Comparison of ENCODE assay signal across 29 cellular contexts in the genomic region with DNA sequence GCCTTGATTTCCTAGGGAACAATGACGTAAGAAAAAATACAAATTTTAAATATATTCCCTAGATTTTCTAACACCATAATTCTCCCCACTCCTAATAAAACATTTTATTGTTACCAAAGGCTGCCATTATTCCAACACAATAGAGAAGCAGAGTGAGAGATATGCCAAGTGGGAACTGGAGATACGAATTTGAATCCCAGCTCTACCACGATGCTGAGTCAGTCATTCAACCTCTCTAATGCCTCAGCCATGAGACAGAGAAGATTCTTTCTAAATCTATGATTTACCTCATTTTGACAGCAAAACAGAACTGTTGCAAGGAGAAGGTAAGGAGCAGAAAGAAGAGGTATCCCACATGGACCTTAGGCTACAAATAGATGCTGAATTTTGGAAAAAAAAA.
DNase-seq lines count a peak whose midpoint lies in the region; ATAC-seq and TF ChIP-seq lines count a peak whose summit lies in the region.
"Had no signal": no experiment of that assay in that cellular context is flagged by ENCODE, and none has a peak within 500 bp of the region (broad histone marks: within the 10 kb centered on the region; RNA-seq: fewer than 3 reads in every experiment).

No MANE protein-coding gene starts in this region.

- WGBS in smooth muscle cell (ENCODE audit: low lambda C conversion rate), result 48% methylated on average over 3 of the region's 3 CpGs

- H3K4me1 ChIP-seq in cardiac muscle cell (ENCODE audit: low read depth) (peaks cover 26% of the 10 kb centered on the region), RWPE2 (ENCODE audit: insufficient read depth, poor library complexity, severe bottlenecking) (peaks cover 55% of the 10 kb centered on the region), smooth muscle cell (ENCODE audit: low read depth) (peaks cover 38% of the 10 kb centered on the region)
- H3K4me1 ChIP-seq: breast epithelium, gastroesophageal sphincter, SJCRH30 had no signal

- no peak for ATAC-seq in Right ventricle myocardium inferior
- ATAC-seq in RWPE2 (ENCODE audit: low read depth), result no peak
- ATAC-seq in left colon, result no peak
- ATAC-seq: gastroesophageal sphincter; natural killer cell treated with Interleukin-12 subunit alpha and Interleukin-12 subunit beta and Interleukin-15 and Interleukin-18, amount 100 ng/mL, for 72 hours; T-cell had no signal

- H3F3A ChIP-seq in smooth muscle cell (ENCODE audit: low read depth), result peaks cover 16% of the 10 kb centered on the region

- H3K4me3 ChIP-seq in cardiac muscle cell (no peak overlapping the region), RWPE2 (ENCODE audit: severe bottlenecking) (no peak overlapping the region), fibroblast of the aortic adventitia (ENCODE audit: low read depth, low read length) (no peak overlapping the region), smooth muscle cell (no peak overlapping the region)
- H3K4me3 ChIP-seq: breast epithelium, colonic mucosa, esophagus squamous epithelium, gastroesophageal sphincter, SJCRH30, tibial nerve had no signal

- no peak overlapping the region for H2AFZ ChIP-seq in smooth muscle cell (ENCODE audit: low read depth)

- H3K9me3 ChIP-seq in cardiac muscle cell (ENCODE audit: low read depth) (no peaks in the 10 kb centered on the region), RWPE2 (ENCODE audit: severe bottlenecking) (no peaks in the 10 kb centered on the region), smooth muscle cell (replicated peaks; ENCODE audit: low read depth) (no peaks in the 10 kb centered on the region)
- H3K9me3 ChIP-seq: breast epithelium, colonic mucosa, esophagus squamous epithelium, gastroesophageal sphincter, SJCRH30, tibial nerve had no signal

- H4K20me1 ChIP-seq in smooth muscle cell (ENCODE audit: low read depth), result peaks cover 100% of the 10 kb centered on the region

- peaks cover 96% of the 10 kb centered on the region for H3K79me2 ChIP-seq in smooth muscle cell (ENCODE audit: low read depth)

- H3K27me3 ChIP-seq in cardiac muscle cell (no peaks in the 10 kb centered on the region), RWPE2 (ENCODE audit: insufficient read depth, poor library complexity, severe bottlenecking) (no peaks in the 10 kb centered on the region), smooth muscle cell (ENCODE audit: low read depth) (no peaks in the 10 kb centered on the region)
- H3K27me3 ChIP-seq: breast epithelium, colonic mucosa, esophagus squamous epithelium, SJCRH30, tibial nerve had no signal

- intact Hi-C loops in Right ventricle myocardium inferior (cut with DNase I), result no loop called here
- intact Hi-C loops in left colon (cut with DNase I, micrococcal nuclease), result no loop called here

- H3K4me2 ChIP-seq in smooth muscle cell, result no peak overlapping the region
- H3K4me2 ChIP-seq: KMS-11 had no signal

- no peak overlapping the region for H3K9ac ChIP-seq in smooth muscle cell (ENCODE audit: low read depth)
- H3K9ac ChIP-seq: KMS-11 had no signal

- no peak for DNase-seq in cardiac muscle cell (ENCODE audit: low read depth in 1 of 2, low spot score in 1 of 2)
- no peak for DNase-seq in Right ventricle myocardium inferior (ENCODE audit: missing footprints)
- DNase-seq in RWPE2 (ENCODE audit: low spot score), result no peak
- peak; percentile 55 for DNase-seq in fibroblast of the aortic adventitia (ENCODE audit: low read depth)
- DNase-seq in smooth muscle cell (lab: John Stamatoyannopoulos, UW; ENCODE audit: unreplicated experiment), result no peak
- no peak for DNase-seq in activated gamma-delta T cell treated with Interleukin-2 at 50 U/mL for 16 hours
- DNase-seq in NCI-H187 (lab: John Stamatoyannopoulos, UW), result no peak
- no peak for DNase-seq in left colon
- DNase-seq: activated CD4-positive, alpha-beta T cell treated with anti-CD3 and anti-CD28 coated beads, Interleukin-2, amount 50 U/mL, for 48 hours; activated CD8-positive, alpha-beta memory T cell treated with anti-CD3 and anti-CD28 coated beads, Interleukin-2, amount 50 U/mL, for 4 hours; activated naive CD4-positive, alpha-beta T cell treated with anti-CD3 and anti-CD28 coated beads, Interleukin-2, amount 50 U/mL, for 16 hours; AML-193; amygdala; CD4-positive, alpha-beta T cell; effector CD8-positive, alpha-beta T cell; esophagus squamous epithelium; H9; hippocampal formation; NCI-H1694 treated with DMSO at 0.1 percent for 48 hours; NCI-H526 treated with DMSO at 0.1 percent for 48 hours; SJCRH30; stimulated activated CD4-positive, alpha-beta T cell treated with anti-CD3 and anti-CD28 coated beads, Interleukin-1b, Interleukin-23, amount 100 ng/mL, for 48 hours; T-cell had no signal

- no peaks in the 10 kb centered on the region for H3K36me3 ChIP-seq in cardiac muscle cell
- H3K36me3 ChIP-seq in RWPE2 (ENCODE audit: low read depth), result peaks cover 6% of the 10 kb centered on the region; the same call in 1 of the 2 replicates
- no peaks in the 10 kb centered on the region for H3K36me3 ChIP-seq in smooth muscle cell (ENCODE audit: low read depth)
- H3K36me3 ChIP-seq: breast epithelium, colonic mucosa, esophagus squamous epithelium, gastroesophageal sphincter, SJCRH30, tibial nerve had no signal

- TF ChIP-seq CTCF in cardiac muscle cell (IDR thresholded peaks at IDR 0.05; ENCODE audit: low read depth, low read length) (no peak), RWPE2 (IDR thresholded peaks at IDR 0.05; ENCODE audit: poor library complexity, severe bottlenecking) (no peak), fibroblast of the aortic adventitia (IDR thresholded peaks at IDR 0.05; ENCODE audit: insufficient read depth, low read length) (no peak), smooth muscle cell (IDR thresholded peaks at IDR 0.05; ENCODE audit: borderline replicate concordance, insufficient read depth, poor library complexity, severe bottlenecking) (no peak)

- H3K27ac ChIP-seq in cardiac muscle cell (peak overlapping the region; percentile 56), RWPE2 (ENCODE audit: poor library complexity, severe bottlenecking) (peak overlapping the region; percentile 62), smooth muscle cell (ENCODE audit: low read depth) (peak overlapping the region; percentile 17)
- H3K27ac ChIP-seq: breast epithelium, colonic mucosa, esophagus squamous epithelium, gastroesophageal sphincter, KMS-11, SJCRH30, tibial nerve had no signal
